8 cellular contexts compared by ENCODE assay signal in genomic region chr15:44193651-44194396, GRCh38. TPM values are rescaled to one million over a fixed set of nuclear protein-coding genes. Genes with fewer than 3 reads are reported as not detected.
DNase-seq lines count a peak whose midpoint lies in the region; ATAC-seq and TF ChIP-seq lines count a peak whose summit lies in the region.

No MANE protein-coding gene starts in this region.

- no peak overlapping the region for H3K9ac ChIP-seq in SK-N-MC (ENCODE audit: insufficient read length)
- no peak overlapping the region for H3K9ac ChIP-seq in neural progenitor cell

- peaks cover 22% of the 10 kb centered on the region for H3K27me3 ChIP-seq in H7 (ENCODE audit: control insufficient read depth, insufficient read depth, low read length)
- peaks cover 22% of the 10 kb centered on the region for H3K27me3 ChIP-seq in neural progenitor cell

- H2AFZ ChIP-seq in neural progenitor cell (replicated peaks), result peak overlapping the region; percentile 74

- H3K27me3 Mint-ChIP-seq in neural progenitor cell (ENCODE audit: insufficient read depth, low read depth), result peaks cover 29% of the 10 kb centered on the region

- H3K4me3 Mint-ChIP-seq in neural progenitor cell, result peak overlapping the region; percentile 97

- no peak for ATAC-seq in HG02973 (IDR thresholded peaks at IDR 0.05; ENCODE audit: unreplicated experiment)
- ATAC-seq in HG03095 (IDR thresholded peaks at IDR 0.05; ENCODE audit: unreplicated experiment), result no peak
- no peak for ATAC-seq in GM18498 (IDR thresholded peaks at IDR 0.05; ENCODE audit: unreplicated experiment)

- no peak overlapping the region for H3K27ac Mint-ChIP-seq in neural progenitor cell

- peak overlapping the region; percentile 67 for H3K4me3 ChIP-seq in H7 (ENCODE audit: insufficient read depth, low read depth, low read length)
- H3K4me3 ChIP-seq in SK-N-MC, result peak overlapping the region; percentile 98
- peak overlapping the region; percentile 74 for H3K4me3 ChIP-seq in epithelial cell of proximal tubule (ENCODE audit: low read depth, low read length)
- peak overlapping the region; percentile 77 for H3K4me3 ChIP-seq in neural progenitor cell

- H3K36me3 ChIP-seq in H7 (replicated peaks; ENCODE audit: control insufficient read depth, insufficient read depth, low read length) (no peaks in the 10 kb centered on the region), SK-N-MC (ENCODE audit: insufficient read depth, low read length) (no peaks in the 10 kb centered on the region), neural progenitor cell (no peaks in the 10 kb centered on the region)

- peaks cover 20% of the 10 kb centered on the region for H3F3A ChIP-seq in neural progenitor cell (ENCODE audit: low read depth)

- H3K9me3 ChIP-seq in SK-N-MC (ENCODE audit: low read depth, low read length) (no peaks in the 10 kb centered on the region), neural progenitor cell (ENCODE audit: low read depth) (no peaks in the 10 kb centered on the region)

- H3K27ac ChIP-seq in SK-N-MC (no peak overlapping the region), neural progenitor cell (no peak overlapping the region)

- peaks cover 23% of the 10 kb centered on the region for H3K4me1 Mint-ChIP-seq in neural progenitor cell

- H4K20me1 ChIP-seq in neural progenitor cell (ENCODE audit: low read depth), result peaks cover 16% of the 10 kb centered on the region

- TF ChIP-seq CTCF in epithelial cell of proximal tubule (conservative IDR thresholded peaks at IDR 0.05; ENCODE audit: low read depth, low read length) (no peak), neural progenitor cell (IDR thresholded peaks at IDR 0.05) (no peak)

- H3K4me2 ChIP-seq in neural progenitor cell, result peak overlapping the region; percentile 89

- H3K79me2 ChIP-seq in neural progenitor cell (ENCODE audit: low read depth), result peaks cover 10% of the 10 kb centered on the region

- peaks cover 11% of the 10 kb centered on the region for H3K4me1 ChIP-seq in neural progenitor cell

- H3K36me3 Mint-ChIP-seq in neural progenitor cell, result no peaks in the 10 kb centered on the region

- DNase-seq in AG08395 (ENCODE audit: low spot score) (peak; percentile 27), H7 (peak; percentile 53), SK-N-MC (ENCODE audit: low read depth, low spot score) (no peak), epithelial cell of proximal tubule (ENCODE audit: low read depth) (no peak), neural progenitor cell (ENCODE audit: low spot score) (peak; percentile 62)

- no peaks in the 10 kb centered on the region for H3K9me3 Mint-ChIP-seq in neural progenitor cell

RNA-seq across cellular contexts. Expression of gene FRMD5, which starts 1.2 kb away (rescaled TPM):
- total RNA-seq in H7 (2014; rRNA removed; shearing (Covaris generic)), result 2.4 and 6.5 TPM in 2 replicates
- total RNA-seq in epithelial cell of proximal tubule, result 3.0 TPM in 2 replicates
- 10.1 and 10.5 TPM in 2 replicates for total RNA-seq in neural progenitor cell (ENCODE audit: low replicate concordance)

Comparison
In these comparisons a context has a peak if more than half of its experiments do, and no peak if none do; other contexts are left out.
1. DNase-seq: peak in AG08395 (single experiment), H7 (single experiment) and neural progenitor cell (single experiment); none in SK-N-MC (single experiment) and epithelial cell of proximal tubule (single experiment).
2. Peak in every context shown above with its lines, with median percentiles within 50 percentile points of each other: H3K4me3 ChIP-seq.